Comparison of ENCODE assay signal across 9 cellular contexts in the genomic region with DNA sequence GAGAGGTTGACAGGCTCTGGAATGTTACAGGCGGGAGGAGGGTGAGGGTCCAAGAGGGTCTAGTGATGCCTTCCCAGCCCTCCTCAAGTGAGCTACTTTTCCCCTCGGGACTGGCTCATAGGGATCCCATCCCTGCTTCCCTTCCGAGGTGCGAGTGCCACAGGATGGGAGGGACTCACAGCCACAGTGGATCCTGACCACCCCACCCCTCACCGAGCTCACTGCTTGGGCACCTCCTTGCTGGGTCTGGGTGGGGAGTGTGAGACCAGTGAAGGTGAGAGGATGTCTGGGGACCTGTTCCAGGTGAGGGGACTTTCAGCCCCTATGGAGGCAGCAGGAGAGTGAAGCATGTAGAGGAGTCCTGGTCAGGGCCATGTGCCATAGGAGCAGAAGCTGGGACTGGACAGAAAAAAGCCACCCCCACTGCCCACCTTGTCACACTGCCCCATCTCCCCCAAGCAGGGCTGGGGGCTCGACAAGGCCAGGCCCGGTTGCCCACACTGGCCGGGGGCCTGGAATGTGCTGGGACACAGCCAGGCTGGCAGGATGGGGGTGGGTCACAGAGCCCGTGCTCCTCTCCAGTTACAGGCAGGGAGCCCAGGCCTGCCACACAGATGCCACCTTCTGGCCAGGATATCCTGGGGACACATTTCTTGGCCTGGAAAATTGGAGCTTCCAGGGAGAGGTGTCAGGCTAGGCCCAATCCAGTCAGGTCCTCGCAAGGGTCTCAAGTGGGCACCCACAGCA. TPM values are rescaled to one million over a fixed set of nuclear protein-coding genes. Genes with fewer than 3 reads are reported as not detected.
DNase-seq lines count a peak whose midpoint lies in the region; ATAC-seq and TF ChIP-seq lines count a peak whose summit lies in the region.
"Had no signal": no experiment of that assay in that cellular context is flagged by ENCODE, and none has a peak within 500 bp of the region (broad histone marks: within the 10 kb centered on the region; RNA-seq: fewer than 3 reads in every experiment).

No MANE protein-coding gene starts in this region.

- H3K4me3 Mint-ChIP-seq in activated CD4-positive, alpha-beta memory T cell treated with anti-CD3 and anti-CD28 coated beads for 36 hours = peak overlapping the region; percentile 32

- TF ChIP-seq POLR2A in ovary (IDR thresholded peaks at IDR 0.05) = no peak

- H3K9me3 Mint-ChIP-seq in activated CD4-positive, alpha-beta memory T cell treated with anti-CD3 and anti-CD28 coated beads for 36 hours = no peaks in the 10 kb centered on the region

- WGBS in ovary, 3 donors = 10 to 15% (median 13%) methylated on average over 10 of the region's 10 CpGs

- H3K4me3 ChIP-seq in AG10803 (ENCODE audit: low read length) (peak overlapping the region; percentile 93), HEK293 (ENCODE audit: low read depth, low read length) (no peak overlapping the region), ovary (peak overlapping the region; percentile 50)

- H3K36me3 ChIP-seq in HEK293 (ENCODE audit: control insufficient read depth in 2 of 2, insufficient read depth in 1 of 2, low read length in 2 of 2) = peaks cover 0 to 7% of the 10 kb centered on the region in 2 experiments; a peak in 1 of 3 replicates
- no peaks in the 10 kb centered on the region for H3K36me3 ChIP-seq in ovary

- intact Hi-C loops in activated CD4-positive, alpha-beta memory T cell treated with anti-CD3 and anti-CD28 coated beads for 36 hours (cut with micrococcal nuclease) = no loop called here
- intact Hi-C loops in ovary (cut with DNase I) = loop anchor here in 2 of 4 donors (5.0 to 10.0 kb wide), 2 partner anchors 134 to 1003 kb away; a partner anchor contains a TSS

- H3K27me3 Mint-ChIP-seq in activated CD4-positive, alpha-beta memory T cell treated with anti-CD3 and anti-CD28 coated beads for 36 hours = no peaks in the 10 kb centered on the region

- peaks cover 29% of the 10 kb centered on the region for H3K4me1 Mint-ChIP-seq in activated CD4-positive, alpha-beta memory T cell treated with anti-CD3 and anti-CD28 coated beads for 36 hours (ENCODE audit: low read depth)

- peak; percentile 12; the same call in 1 of the 2 replicates for TF ChIP-seq CTCF in AG10803 (conservative IDR thresholded peaks at IDR 0.05; ENCODE audit: low read length)
- TF ChIP-seq CTCF in HEK293 (tag by site-specific recombination; IDR thresholded peaks at IDR 0.05) = peak; percentile 83
- TF ChIP-seq CTCF in ovary (IDR thresholded peaks at IDR 0.05) = peak in 1 of 3 donors; percentile 9

- POLR2A ChIA-PET in HEK293 (lab: Yijun Ruan, JAX) = interaction anchor here (0.5 to 2.1 kb wide), 9 partner anchors 9 to 1109 kb away, joined by 3 to 11 read pairs (median 4); a partner anchor contains a TSS
- POLR2A ChIA-PET in activated CD4-positive, alpha-beta memory T cell treated with anti-CD3 and anti-CD28 coated beads for 36 hours (lab: Charles Lee) = no interaction called here

- no peak overlapping the region for H3K27ac Mint-ChIP-seq in activated CD4-positive, alpha-beta memory T cell treated with anti-CD3 and anti-CD28 coated beads for 36 hours

- no peaks in the 10 kb centered on the region for H3K36me3 Mint-ChIP-seq in activated CD4-positive, alpha-beta memory T cell treated with anti-CD3 and anti-CD28 coated beads for 36 hours

- H3K9me3 ChIP-seq in HEK293 (ENCODE audit: control insufficient read depth, insufficient read depth, low read depth, low read length) = no peaks in the 10 kb centered on the region
- no peaks in the 10 kb centered on the region for H3K9me3 ChIP-seq in ovary

- H3K4me1 ChIP-seq in HEK293 (ENCODE audit: control insufficient read depth, insufficient read depth, low read length) (peaks cover 35% of the 10 kb centered on the region), ovary (ENCODE audit: insufficient read depth) (peaks cover 46% of the 10 kb centered on the region)

- H3K27ac ChIP-seq in HEK293 (ENCODE audit: extremely low read depth, low read depth, low read length) (peak overlapping the region; percentile 81), ovary (peak overlapping the region; percentile 96 to 99)
- H3K27ac ChIP-seq: HL-60 had no signal

- no peak for TF ChIP-seq EP300 in ovary (IDR thresholded peaks at IDR 0.05)

- ATAC-seq in GM19023 (IDR thresholded peaks at IDR 0.05; ENCODE audit: unreplicated experiment) (no peak), GM18873 (IDR thresholded peaks at IDR 0.05; ENCODE audit: low FRiP score, unreplicated experiment) (no peak), GM19351 (IDR thresholded peaks at IDR 0.05; ENCODE audit: unreplicated experiment) (no peak)

- DNase-seq in AG10803 (ENCODE audit: low read depth) (peak; percentile 44), globus pallidus (ENCODE audit: low spot score) (peak; percentile 74), ovary (peak; percentile 63 to 80 (median 76))
- DNase-seq in activated CD4-positive, alpha-beta memory T cell treated with anti-CD3 and anti-CD28 coated beads for 36 hours = no peak

- CTCF ChIA-PET in HEK293 (lab: Yijun Ruan, JAX) = interaction anchor here (0.6 to 2.4 kb wide), 23 partner anchors 9 to 963 kb away, joined by 3 to 16 read pairs (median 4); a partner anchor contains a TSS
- CTCF ChIA-PET in activated CD4-positive, alpha-beta memory T cell treated with anti-CD3 and anti-CD28 coated beads for 36 hours (lab: Charles Lee) = interaction anchor here (0.5 to 5.8 kb wide), 24 partner anchors 7 to 374 kb away, joined by 3 to 34 read pairs (median 4); a partner anchor contains a TSS

- no peaks in the 10 kb centered on the region for H3K27me3 ChIP-seq in ovary

TF ChIP-seq in HEK293, 187 proteins besides CTCF, POLR2A, EP300 and RAD21 (continues in another document):
- TF ChIP-seq EGR2 (tag by site-specific recombination; IDR thresholded peaks at IDR 0.05; ENCODE audit: low read depth) = peak; percentile 7; the same call in 1 of the 2 replicates
- TF ChIP-seq ZNF175 (tag by site-specific recombination; IDR thresholded peaks at IDR 0.05) = no peak
- TF ChIP-seq, protein P1, sequence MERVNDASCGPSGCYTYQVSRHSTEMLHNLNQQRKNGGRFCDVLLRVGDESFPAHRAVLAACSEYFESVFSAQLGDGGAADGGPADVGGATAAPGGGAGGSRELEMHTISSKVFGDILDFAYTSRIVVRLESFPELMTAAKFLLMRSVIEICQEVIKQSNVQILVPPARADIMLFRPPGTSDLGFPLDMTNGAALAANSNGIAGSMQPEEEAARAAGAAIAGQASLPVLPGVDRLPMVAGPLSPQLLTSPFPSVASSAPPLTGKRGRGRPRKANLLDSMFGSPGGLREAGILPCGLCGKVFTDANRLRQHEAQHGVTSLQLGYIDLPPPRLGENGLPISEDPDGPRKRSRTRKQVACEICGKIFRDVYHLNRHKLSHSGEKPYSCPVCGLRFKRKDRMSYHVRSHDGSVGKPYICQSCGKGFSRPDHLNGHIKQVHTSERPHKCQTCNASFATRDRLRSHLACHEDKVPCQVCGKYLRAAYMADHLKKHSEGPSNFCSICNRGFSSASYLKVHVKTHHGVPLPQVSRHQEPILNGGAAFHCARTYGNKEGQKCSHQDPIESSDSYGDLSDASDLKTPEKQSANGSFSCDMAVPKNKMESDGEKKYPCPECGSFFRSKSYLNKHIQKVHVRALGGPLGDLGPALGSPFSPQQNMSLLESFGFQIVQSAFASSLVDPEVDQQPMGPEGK (tag by site-specific recombination; IDR thresholded peaks at IDR 0.05) = peak; percentile 77
- TF ChIP-seq GLIS2 (tag by site-specific recombination; IDR thresholded peaks at IDR 0.05) = 0 out of 2 replicates have a peak, but pooled peaks have one; percentile 10
- peak; percentile 10; the same call in 1 of the 2 replicates for TF ChIP-seq KLF8 (tag by site-specific recombination; IDR thresholded peaks at IDR 0.05)
- TF ChIP-seq, protein P2, sequence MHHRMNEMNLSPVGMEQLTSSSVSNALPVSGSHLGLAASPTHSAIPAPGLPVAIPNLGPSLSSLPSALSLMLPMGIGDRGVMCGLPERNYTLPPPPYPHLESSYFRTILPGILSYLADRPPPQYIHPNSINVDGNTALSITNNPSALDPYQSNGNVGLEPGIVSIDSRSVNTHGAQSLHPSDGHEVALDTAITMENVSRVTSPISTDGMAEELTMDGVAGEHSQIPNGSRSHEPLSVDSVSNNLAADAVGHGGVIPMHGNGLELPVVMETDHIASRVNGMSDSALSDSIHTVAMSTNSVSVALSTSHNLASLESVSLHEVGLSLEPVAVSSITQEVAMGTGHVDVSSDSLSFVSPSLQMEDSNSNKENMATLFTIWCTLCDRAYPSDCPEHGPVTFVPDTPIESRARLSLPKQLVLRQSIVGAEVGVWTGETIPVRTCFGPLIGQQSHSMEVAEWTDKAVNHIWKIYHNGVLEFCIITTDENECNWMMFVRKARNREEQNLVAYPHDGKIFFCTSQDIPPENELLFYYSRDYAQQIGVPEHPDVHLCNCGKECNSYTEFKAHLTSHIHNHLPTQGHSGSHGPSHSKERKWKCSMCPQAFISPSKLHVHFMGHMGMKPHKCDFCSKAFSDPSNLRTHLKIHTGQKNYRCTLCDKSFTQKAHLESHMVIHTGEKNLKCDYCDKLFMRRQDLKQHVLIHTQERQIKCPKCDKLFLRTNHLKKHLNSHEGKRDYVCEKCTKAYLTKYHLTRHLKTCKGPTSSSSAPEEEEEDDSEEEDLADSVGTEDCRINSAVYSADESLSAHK (tag by site-specific recombination; IDR thresholded peaks at IDR 0.05) = no peak

RNA-seq across cellular contexts. Expression of a gene that starts 1.7 kb away (rescaled TPM):
- 1 to 10 TPM; 1.8 to 2.4 TPM for total RNA-seq in activated CD4-positive, alpha-beta memory T cell treated with anti-CD3 and anti-CD28 coated beads for 36 hours
- 100 to 1,000 TPM in 6 of 7 donors, 10 to 100 TPM in 1; 88.7 to 255 (median 190) TPM for total RNA-seq in ovary
- 100 to 1,000 TPM in 1 of 2 donors, 10 to 100 TPM in 1; 66.8 to 161 TPM for polyA plus RNA-seq in ovary

RNA-seq across cellular contexts. Expression of a gene that starts 31.0 kb away (rescaled TPM):
- total RNA-seq in activated CD4-positive, alpha-beta memory T cell treated with anti-CD3 and anti-CD28 coated beads for 36 hours = 10 to 100 TPM; 32.8 to 35.4 TPM
- total RNA-seq in ovary = 10 to 100 TPM; 28.5 to 88.1 (median 79.9) TPM
- polyA plus RNA-seq in ovary = 10 to 100 TPM; 36.9 to 39.9 TPM

RNA-seq across cellular contexts. Expression of a gene that starts 42.0 kb away (rescaled TPM):
- 100 to 1,000 TPM; 686 to 718 TPM for total RNA-seq in activated CD4-positive, alpha-beta memory T cell treated with anti-CD3 and anti-CD28 coated beads for 36 hours
- 1,000 to 10,000 TPM in 3 of 7 donors, 100 to 1,000 TPM in 4; 713 to 1,452 (median 896) TPM for total RNA-seq in ovary
- polyA plus RNA-seq in ovary = 100 to 1,000 TPM; 316 to 882 TPM

RNA-seq across cellular contexts. Expression of a gene that starts 49.3 kb away (rescaled TPM):
- 1 to 10 TPM; 4.1 to 4.9 TPM for total RNA-seq in activated CD4-positive, alpha-beta memory T cell treated with anti-CD3 and anti-CD28 coated beads for 36 hours
- total RNA-seq in ovary = 100 to 1,000 TPM in 6 of 7 donors, 10 to 100 TPM in 1; 81.3 to 685 (median 224) TPM
- 100 to 1,000 TPM in 1 of 2 donors, 10 to 100 TPM in 1; 78.9 to 112 TPM for polyA plus RNA-seq in ovary

RNA-seq across cellular contexts. Expression of a gene that starts 55.1 kb away (rescaled TPM):
- 1 to 10 TPM; 1.1 to 1.5 TPM for total RNA-seq in activated CD4-positive, alpha-beta memory T cell treated with anti-CD3 and anti-CD28 coated beads for 36 hours
- under 1 TPM in 3 of 7 donors, not detected in 4; 0.17 to 0.72 (median 0.53) TPM for total RNA-seq in ovary
- polyA plus RNA-seq in ovary = under 1 TPM; 0.07 to 0.28 TPM

Comparison
In these comparisons a context has a peak if more than half of its experiments do, and no peak if none do; other contexts are left out.
1. RNA of a gene that starts 1.7 kb away (total RNA-seq): 88.7 to 255 TPM in ovary; 1.8 to 2.4 TPM in activated CD4-positive, alpha-beta memory T cell treated with anti-CD3 and anti-CD28 coated beads for 36 hours; every median in the first group is over 10 times any median in the second.